Comparison of ENCODE assay signal across 8 cellular contexts in genomic region chr1:32703479-32704291, GRCh38. TPM values are rescaled to one million over a fixed set of nuclear protein-coding genes. Genes with fewer than 3 reads are reported as not detected.
DNase-seq lines count a peak whose midpoint lies in the region; ATAC-seq and TF ChIP-seq lines count a peak whose summit lies in the region.

No MANE protein-coding gene starts in this region.

- no peaks in the 10 kb centered on the region for H4K20me1 ChIP-seq in HCT116 (ENCODE audit: insufficient read depth)
- no peaks in the 10 kb centered on the region for H4K20me1 ChIP-seq in hepatocyte (ENCODE audit: insufficient read depth, poor library complexity, severe bottlenecking)

- no peak; the same call in 1 of the 2 replicates for ATAC-seq in HCT116
- no peak for ATAC-seq in HG03354 (IDR thresholded peaks at IDR 0.05; ENCODE audit: poor library complexity, severe bottlenecking, unreplicated experiment)
- no peak for ATAC-seq in GM21825 (IDR thresholded peaks at IDR 0.05; ENCODE audit: unreplicated experiment)

- H3K4me1 ChIP-seq in HCT116 (ENCODE audit: control insufficient read depth in 1 of 2, insufficient read depth in 2 of 2, low read length in 2 of 2): peaks cover 13 to 27% of the 10 kb centered on the region in 2 experiments
- H3K4me1 ChIP-seq in adipocyte (ENCODE audit: control insufficient read depth, insufficient read depth, low read length): peaks cover 50% of the 10 kb centered on the region
- H3K4me1 ChIP-seq in hepatocyte (ENCODE audit: insufficient read depth): peaks cover 33% of the 10 kb centered on the region

- POLR2A ChIA-PET in HCT116 (lab: Charles Lee): interaction anchor here (1.6 kb wide), 1 partner anchor 13 kb away, joined by 4 read pairs; no protein-coding TSS in a partner anchor

- WGBS in hepatocyte (ENCODE audit: low lambda C conversion rate, missing lambda C conversion rate): 50% methylated on average over 17 of the region's 18 CpGs

- no peaks in the 10 kb centered on the region for H3K9me3 ChIP-seq in HCT116 (ENCODE audit: control insufficient read depth in 1 of 2, insufficient read depth in 1 of 2, low read depth in 1 of 2, low read length in 2 of 2)
- no peaks in the 10 kb centered on the region for H3K9me3 ChIP-seq in adipocyte (ENCODE audit: control insufficient read depth, low read length)
- no peaks in the 10 kb centered on the region for H3K9me3 ChIP-seq in hepatocyte (ENCODE audit: low read depth)

- peak overlapping the region; percentile 61 to 77 for H3K4me3 ChIP-seq in HCT116 (replicated peaks in 1 of 2; ENCODE audit: low read depth in 1 of 2, low read length in 2 of 2)
- H3K4me3 ChIP-seq in adipocyte (ENCODE audit: low read length): peak overlapping the region; percentile 92
- H3K4me3 ChIP-seq in hepatocyte: peak overlapping the region; percentile 65
- H3K4me3 ChIP-seq in skin epidermis: peak overlapping the region; percentile 47 to 58 (median 54)

- no peak for DNase-seq in HCT116 (ENCODE audit: low read depth, low spot score)
- DNase-seq in adipocyte (ENCODE audit: low read depth): peak; percentile 97
- DNase-seq in hepatocyte (ENCODE audit: low spot score): peak; percentile 77
- no peak for DNase-seq in SIG-M5 treated with dmso at 0.1 percent for 504 hours (lab: John Stamatoyannopoulos, UW; ENCODE audit: unreplicated experiment)
- DNase-seq in activated naive CD4-positive, alpha-beta T cell (lab: John Stamatoyannopoulos, UW): no peak

- BruUV-seq in HCT116 (replicated peaks; lab: Mats Ljungman, UMichigan): no TSS peak

- H3K79me2 ChIP-seq in HCT116 (ENCODE audit: insufficient read depth, low read length) (no peaks in the 10 kb centered on the region), hepatocyte (no peaks in the 10 kb centered on the region)

- H3K36me3 ChIP-seq in HCT116 (ENCODE audit: control insufficient read depth in 1 of 2, insufficient read depth in 2 of 2, low read length in 2 of 2): no peaks in the 10 kb centered on the region
- H3K36me3 ChIP-seq in adipocyte (ENCODE audit: control insufficient read depth, insufficient read depth, low read length, severe bottlenecking): no peaks in the 10 kb centered on the region
- H3K36me3 ChIP-seq in hepatocyte (replicated peaks; ENCODE audit: insufficient read depth, low read depth): no peaks in the 10 kb centered on the region

- TF ChIP-seq RAD21 in HCT116 (IDR thresholded peaks at IDR 0.05; ENCODE audit: low read depth): no peak

- intact Hi-C loops in HCT116 (cut with micrococcal nuclease): no loop called here

- H2AFZ ChIP-seq in HCT116 (ENCODE audit: low read depth, low read length, poor library complexity, severe bottlenecking) (no peak overlapping the region), hepatocyte (peak overlapping the region; percentile 92)

- peak overlapping the region; percentile 100 for H3K4me2 ChIP-seq in HCT116 (ENCODE audit: low read length)
- H3K4me2 ChIP-seq in hepatocyte: peak overlapping the region; percentile 100

- no peak for TF ChIP-seq CTCF in HCT116 (IDR thresholded peaks at IDR 0.05 in 2 of 3, conservative IDR thresholded peaks at IDR 0.05 in 1 of 3; ENCODE audit: borderline replicate concordance in 1 of 3, insufficient read depth in 1 of 3, low read depth in 2 of 3, low read length in 2 of 3)
- no peak for TF ChIP-seq CTCF in hepatocyte (IDR thresholded peaks at IDR 0.05; ENCODE audit: poor library complexity)

- RAD21 ChIA-PET in HCT116 (lab: Charles Lee; ENCODE audit: low non-redundant PET in 1 of 2, low total read pairs in 2 of 2, uncharacterized antibody in 2 of 2, unreplicated experiment in 2 of 2): no interaction called here

- CTCF ChIA-PET in HCT116 (lab: Charles Lee): interaction anchor here (1.4 to 1.6 kb wide), 2 partner anchors 9 to 69 kb away, joined by 3 to 8 read pairs; no protein-coding TSS in a partner anchor

- H3K27me3 ChIP-seq in HCT116 (ENCODE audit: insufficient read depth, low read length) (no peaks in the 10 kb centered on the region), adipocyte (replicated peaks; ENCODE audit: control insufficient read depth, insufficient read depth, low read length) (no peaks in the 10 kb centered on the region), hepatocyte (no peaks in the 10 kb centered on the region)

- peak overlapping the region; percentile 61 for H3K9ac ChIP-seq in HCT116 (ENCODE audit: low read length)
- peak overlapping the region; percentile 89 for H3K9ac ChIP-seq in adipocyte (ENCODE audit: low read length)

- H3K9me2 ChIP-seq in HCT116 (ENCODE audit: insufficient read depth): no peaks in the 10 kb centered on the region
- no peaks in the 10 kb centered on the region for H3K9me2 ChIP-seq in hepatocyte (replicated peaks; ENCODE audit: insufficient read depth)

- no peak for TF ChIP-seq POLR2A in HCT116 (IDR thresholded peaks at IDR 0.05; ENCODE audit: borderline replicate concordance, extremely low read depth, insufficient read depth, insufficient read length)

- H3K27ac ChIP-seq in HCT116 (ENCODE audit: low read depth, low read length) (no peak overlapping the region; the same call in 1 of the 2 replicates), hepatocyte (peak overlapping the region; percentile 94), skin epidermis (peak overlapping the region in 19 of 21 experiments; percentile 17 to 97 (median 87))

TF ChIP-seq in HCT116, 20 proteins besides CTCF, POLR2A, EP300 and RAD21:
- TF ChIP-seq SIN3A (IDR thresholded peaks at IDR 0.05; ENCODE audit: low read depth): no peak
- TF ChIP-seq MAX (IDR thresholded peaks at IDR 0.05): no peak
- TF ChIP-seq SP1 (IDR thresholded peaks at IDR 0.05; ENCODE audit: low read depth): no peak
- TF ChIP-seq FOSL1 (IDR thresholded peaks at IDR 0.05; ENCODE audit: low read depth): no peak
- no peak for TF ChIP-seq REST (IDR thresholded peaks at IDR 0.05; ENCODE audit: low read depth)
- no peak for TF ChIP-seq ZBTB33 (IDR thresholded peaks at IDR 0.05; ENCODE audit: extremely low read depth, insufficient replicate concordance, low read length)
- TF ChIP-seq SRF (IDR thresholded peaks at IDR 0.05; ENCODE audit: low read depth): no peak
TF ChIP-seq in HCT116: peak in this region for 0.

RNA-seq across cellular contexts. Expression of gene SYNC, which starts 1.1 kb away (rescaled TPM):
- total RNA-seq in HCT116 (2021; ENCODE audit: unreplicated experiment) (1.3 TPM), hepatocyte (7.6 and 9.0 TPM in 2 replicates)
- polyA plus RNA-seq in HCT116 (2012): 0.87 and 1.5 TPM in 2 replicates
- 6.8 and 6.9 TPM in 2 replicates for polyA plus RNA-seq in hepatocyte

RNA-seq across cellular contexts. Expression of gene RBBP4, which starts 52.7 kb away (rescaled TPM):
- total RNA-seq in HCT116 (2021; ENCODE audit: unreplicated experiment): 279 TPM
- 150 and 175 TPM in 2 replicates for polyA plus RNA-seq in HCT116 (2012)
- total RNA-seq in hepatocyte: 139 and 147 TPM in 2 replicates
- 167 and 177 TPM in 2 replicates for polyA plus RNA-seq in hepatocyte

RNA-seq across cellular contexts. Expression of gene ZBTB8OS, which starts 53.3 kb away (rescaled TPM):
- 49.2 TPM for total RNA-seq in HCT116 (2021; ENCODE audit: unreplicated experiment)
- polyA plus RNA-seq in HCT116 (2012): 39.3 and 52.1 TPM in 2 replicates
- total RNA-seq in hepatocyte: 65.1 and 70.1 TPM in 2 replicates
- polyA plus RNA-seq in hepatocyte: 62.7 and 64.6 TPM in 2 replicates

Comparison
In these comparisons a context has a peak if more than half of its experiments do, and no peak if none do; other contexts are left out.
1. DNase-seq: peak in adipocyte (single experiment) and hepatocyte (single experiment); none in HCT116 (single experiment), SIG-M5 treated with dmso at 0.1 percent for 504 hours (single experiment) and activated naive CD4-positive, alpha-beta T cell (0 of 4).
2. Peak in every context shown above with its lines, with median percentiles within 50 percentile points of each other: H3K4me3 ChIP-seq.